ENCODE assay signal across 1 cellular context in the genomic region with DNA sequence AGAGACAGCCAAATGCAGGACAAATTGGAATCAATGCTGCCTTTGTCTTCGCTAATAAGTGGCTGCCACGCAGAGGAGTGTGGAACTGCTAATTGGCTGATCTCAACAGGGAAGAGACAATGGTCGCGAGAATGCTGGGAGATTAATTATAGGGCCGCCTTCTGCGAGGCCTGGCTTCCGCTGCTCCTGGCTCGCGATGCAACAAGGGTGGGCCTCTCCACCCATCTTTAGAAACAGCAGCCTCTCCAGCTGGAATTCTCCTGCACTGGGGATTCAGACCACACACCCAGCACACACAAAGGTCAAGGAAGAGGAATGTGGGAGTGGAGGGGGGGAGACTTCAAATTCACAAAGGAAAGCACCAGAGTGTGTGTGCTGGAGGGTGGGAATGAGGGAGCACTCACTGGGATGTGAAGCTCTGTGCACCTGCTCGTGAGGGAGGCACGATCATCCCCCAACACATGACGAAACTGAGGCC.
TF ChIP-seq lines count a peak whose summit lies in the region.

No MANE protein-coding gene starts in this region.

TF ChIP-seq in GM23338, 12 proteins besides CTCF, POLR2A, EP300 and RAD21 (continued from another document):
- TF ChIP-seq, protein P1, sequence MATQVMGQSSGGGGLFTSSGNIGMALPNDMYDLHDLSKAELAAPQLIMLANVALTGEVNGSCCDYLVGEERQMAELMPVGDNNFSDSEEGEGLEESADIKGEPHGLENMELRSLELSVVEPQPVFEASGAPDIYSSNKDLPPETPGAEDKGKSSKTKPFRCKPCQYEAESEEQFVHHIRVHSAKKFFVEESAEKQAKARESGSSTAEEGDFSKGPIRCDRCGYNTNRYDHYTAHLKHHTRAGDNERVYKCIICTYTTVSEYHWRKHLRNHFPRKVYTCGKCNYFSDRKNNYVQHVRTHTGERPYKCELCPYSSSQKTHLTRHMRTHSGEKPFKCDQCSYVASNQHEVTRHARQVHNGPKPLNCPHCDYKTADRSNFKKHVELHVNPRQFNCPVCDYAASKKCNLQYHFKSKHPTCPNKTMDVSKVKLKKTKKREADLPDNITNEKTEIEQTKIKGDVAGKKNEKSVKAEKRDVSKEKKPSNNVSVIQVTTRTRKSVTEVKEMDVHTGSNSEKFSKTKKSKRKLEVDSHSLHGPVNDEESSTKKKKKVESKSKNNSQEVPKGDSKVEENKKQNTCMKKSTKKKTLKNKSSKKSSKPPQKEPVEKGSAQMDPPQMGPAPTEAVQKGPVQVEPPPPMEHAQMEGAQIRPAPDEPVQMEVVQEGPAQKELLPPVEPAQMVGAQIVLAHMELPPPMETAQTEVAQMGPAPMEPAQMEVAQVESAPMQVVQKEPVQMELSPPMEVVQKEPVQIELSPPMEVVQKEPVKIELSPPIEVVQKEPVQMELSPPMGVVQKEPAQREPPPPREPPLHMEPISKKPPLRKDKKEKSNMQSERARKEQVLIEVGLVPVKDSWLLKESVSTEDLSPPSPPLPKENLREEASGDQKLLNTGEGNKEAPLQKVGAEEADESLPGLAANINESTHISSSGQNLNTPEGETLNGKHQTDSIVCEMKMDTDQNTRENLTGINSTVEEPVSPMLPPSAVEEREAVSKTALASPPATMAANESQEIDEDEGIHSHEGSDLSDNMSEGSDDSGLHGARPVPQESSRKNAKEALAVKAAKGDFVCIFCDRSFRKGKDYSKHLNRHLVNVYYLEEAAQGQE (IDR thresholded peaks at IDR 0.05; ENCODE audit: unreplicated experiment): peak; percentile 5
- TF ChIP-seq, protein P2, sequence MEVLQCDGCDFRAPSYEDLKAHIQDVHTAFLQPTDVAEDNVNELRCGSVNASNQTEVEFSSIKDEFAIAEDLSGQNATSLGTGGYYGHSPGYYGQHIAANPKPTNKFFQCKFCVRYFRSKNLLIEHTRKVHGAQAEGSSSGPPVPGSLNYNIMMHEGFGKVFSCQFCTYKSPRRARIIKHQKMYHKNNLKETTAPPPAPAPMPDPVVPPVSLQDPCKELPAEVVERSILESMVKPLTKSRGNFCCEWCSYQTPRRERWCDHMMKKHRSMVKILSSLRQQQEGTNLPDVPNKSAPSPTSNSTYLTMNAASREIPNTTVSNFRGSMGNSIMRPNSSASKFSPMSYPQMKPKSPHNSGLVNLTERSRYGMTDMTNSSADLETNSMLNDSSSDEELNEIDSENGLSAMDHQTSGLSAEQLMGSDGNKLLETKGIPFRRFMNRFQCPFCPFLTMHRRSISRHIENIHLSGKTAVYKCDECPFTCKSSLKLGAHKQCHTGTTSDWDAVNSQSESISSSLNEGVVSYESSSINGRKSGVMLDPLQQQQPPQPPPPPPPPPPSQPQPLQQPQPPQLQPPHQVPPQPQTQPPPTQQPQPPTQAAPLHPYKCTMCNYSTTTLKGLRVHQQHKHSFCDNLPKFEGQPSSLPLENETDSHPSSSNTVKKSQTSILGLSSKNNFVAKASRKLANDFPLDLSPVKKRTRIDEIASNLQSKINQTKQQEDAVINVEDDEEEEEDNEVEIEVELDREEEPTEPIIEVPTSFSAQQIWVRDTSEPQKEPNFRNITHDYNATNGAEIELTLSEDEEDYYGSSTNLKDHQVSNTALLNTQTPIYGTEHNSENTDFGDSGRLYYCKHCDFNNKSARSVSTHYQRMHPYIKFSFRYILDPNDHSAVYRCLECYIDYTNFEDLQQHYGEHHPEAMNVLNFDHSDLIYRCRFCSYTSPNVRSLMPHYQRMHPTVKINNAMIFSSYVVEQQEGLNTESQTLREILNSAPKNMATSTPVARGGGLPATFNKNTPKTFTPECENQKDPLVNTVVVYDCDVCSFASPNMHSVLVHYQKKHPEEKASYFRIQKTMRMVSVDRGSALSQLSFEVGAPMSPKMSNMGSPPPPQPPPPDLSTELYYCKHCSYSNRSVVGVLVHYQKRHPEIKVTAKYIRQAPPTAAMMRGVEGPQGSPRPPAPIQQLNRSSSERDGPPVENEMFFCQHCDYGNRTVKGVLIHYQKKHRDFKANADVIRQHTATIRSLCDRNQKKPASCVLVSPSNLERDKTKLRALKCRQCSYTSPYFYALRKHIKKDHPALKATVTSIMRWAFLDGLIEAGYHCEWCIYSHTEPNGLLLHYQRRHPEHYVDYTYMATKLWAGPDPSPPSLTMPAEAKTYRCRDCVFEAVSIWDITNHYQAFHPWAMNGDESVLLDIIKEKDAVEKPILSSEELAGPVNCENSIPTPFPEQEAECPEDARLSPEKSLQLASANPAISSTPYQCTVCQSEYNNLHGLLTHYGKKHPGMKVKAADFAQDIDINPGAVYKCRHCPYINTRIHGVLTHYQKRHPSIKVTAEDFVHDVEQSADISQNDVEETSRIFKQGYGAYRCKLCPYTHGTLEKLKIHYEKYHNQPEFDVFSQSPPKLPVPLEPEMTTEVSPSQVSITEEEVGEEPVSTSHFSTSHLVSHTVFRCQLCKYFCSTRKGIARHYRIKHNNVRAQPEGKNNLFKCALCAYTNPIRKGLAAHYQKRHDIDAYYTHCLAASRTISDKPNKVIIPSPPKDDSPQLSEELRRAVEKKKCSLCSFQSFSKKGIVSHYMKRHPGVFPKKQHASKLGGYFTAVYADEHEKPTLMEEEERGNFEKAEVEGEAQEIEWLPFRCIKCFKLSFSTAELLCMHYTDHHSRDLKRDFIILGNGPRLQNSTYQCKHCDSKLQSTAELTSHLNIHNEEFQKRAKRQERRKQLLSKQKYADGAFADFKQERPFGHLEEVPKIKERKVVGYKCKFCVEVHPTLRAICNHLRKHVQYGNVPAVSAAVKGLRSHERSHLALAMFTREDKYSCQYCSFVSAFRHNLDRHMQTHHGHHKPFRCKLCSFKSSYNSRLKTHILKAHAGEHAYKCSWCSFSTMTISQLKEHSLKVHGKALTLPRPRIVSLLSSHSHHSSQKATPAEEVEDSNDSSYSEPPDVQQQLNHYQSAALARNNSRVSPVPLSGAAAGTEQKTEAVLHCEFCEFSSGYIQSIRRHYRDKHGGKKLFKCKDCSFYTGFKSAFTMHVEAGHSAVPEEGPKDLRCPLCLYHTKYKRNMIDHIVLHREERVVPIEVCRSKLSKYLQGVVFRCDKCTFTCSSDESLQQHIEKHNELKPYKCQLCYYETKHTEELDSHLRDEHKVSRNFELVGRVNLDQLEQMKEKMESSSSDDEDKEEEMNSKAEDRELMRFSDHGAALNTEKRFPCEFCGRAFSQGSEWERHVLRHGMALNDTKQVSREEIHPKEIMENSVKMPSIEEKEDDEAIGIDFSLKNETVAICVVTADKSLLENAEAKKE (CRISPR knock-in tag; IDR thresholded peaks at IDR 0.05): no peak
